15 cellular contexts compared by ENCODE assay signal in the genomic region with DNA sequence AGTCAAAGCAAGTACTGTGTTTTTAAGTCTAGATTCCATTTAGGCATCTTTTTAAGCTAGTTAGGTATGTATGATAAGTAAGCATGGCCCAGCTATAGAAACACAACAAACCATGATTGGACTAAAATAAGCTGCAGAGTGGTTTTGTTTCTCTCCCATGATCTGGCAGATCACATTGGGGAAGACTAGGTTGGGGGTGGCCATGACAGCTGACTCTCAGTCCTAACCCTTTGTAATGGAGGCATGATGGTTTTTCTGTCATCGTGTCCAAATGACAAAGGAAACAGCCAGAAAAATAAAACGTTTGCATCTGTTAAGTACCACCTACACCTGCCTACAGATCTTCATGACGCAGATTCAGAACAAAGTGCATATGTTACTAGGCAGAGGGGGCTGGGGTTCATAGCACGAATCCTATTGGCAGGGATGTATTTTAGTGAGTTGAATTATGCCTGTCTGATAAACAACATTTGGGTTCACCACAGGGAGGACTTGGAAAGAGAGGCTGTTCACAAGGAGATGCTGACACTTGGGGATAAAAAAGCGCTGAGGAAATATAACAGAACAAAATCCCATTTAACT.
"Had no signal": no experiment of that assay in that cellular context is flagged by ENCODE, and none has a peak within 500 bp of the region (broad histone marks: within the 10 kb centered on the region; RNA-seq: fewer than 3 reads in every experiment).

No MANE protein-coding gene starts in this region.

- DNase-seq: effector CD8-positive, alpha-beta T cell; foreskin melanocyte; heart left ventricle; hippocampal formation; left colon; left ventricle myocardium superior; mesenchymal stem cell; midbrain; nucleus accumbens; ovary; right cardiac atrium; small intestine; stimulated activated CD4-positive, alpha-beta T cell treated with anti-CD3 and anti-CD28 coated beads, Interleukin-12 subunit alpha, Interleukin-12 subunit beta, amount 100 ng/mL, for 4 hours; stimulated activated naive CD4-positive, alpha-beta T cell; trophoblast cell had no signal
